ENCODE assay signal across 11 cellular contexts in genomic region chr10:29619273-29619672, GRCh38. TPM values are rescaled to one million over a fixed set of nuclear protein-coding genes. Genes with fewer than 3 reads are reported as not detected.
DNase-seq lines count a peak whose midpoint lies in the region; ATAC-seq and TF ChIP-seq lines count a peak whose summit lies in the region.
"Had no signal": no experiment of that assay in that cellular context is flagged by ENCODE, and none has a peak within 500 bp of the region (broad histone marks: within the 10 kb centered on the region; RNA-seq: fewer than 3 reads in every experiment).

No MANE protein-coding gene starts in this region.

- no peak for TF ChIP-seq POLR2A in upper lobe of left lung (IDR thresholded peaks at IDR 0.05)

- H3K27me3 ChIP-seq in liver (ENCODE audit: control insufficient read depth in 4 of 4, insufficient read depth in 4 of 4, low read length in 3 of 4) = no peaks in the 10 kb centered on the region
- no peaks in the 10 kb centered on the region for H3K27me3 ChIP-seq in upper lobe of left lung

- H3K4me3 ChIP-seq in cardiac fibroblast (replicated peaks in 1 of 2; ENCODE audit: low read depth in 2 of 2, low read length in 2 of 2) = no peak overlapping the region
- H3K4me3 ChIP-seq in liver (ENCODE audit: low read depth in 1 of 3, low read length in 3 of 3) = peak overlapping the region in 1 of 3 donors; percentile 5
- H3K4me3 ChIP-seq in upper lobe of left lung = no peak overlapping the region

- ATAC-seq in upper lobe of left lung (ENCODE audit: low FRiP score in 2 of 2) = no peak

- in situ Hi-C loops in G401 (cut with HindIII; ENCODE audit: low sequenced_read_pairs) = no loop called here

- H3K36me3 ChIP-seq in liver (ENCODE audit: control insufficient read depth in 4 of 4, insufficient read depth in 3 of 4, low read depth in 1 of 4, low read length in 3 of 4) = no peaks in the 10 kb centered on the region
- H3K36me3 ChIP-seq in upper lobe of left lung = no peaks in the 10 kb centered on the region

- H3K27ac ChIP-seq in liver (ENCODE audit: low read depth in 1 of 2, low read length in 2 of 2) (peak overlapping the region; percentile 39 to 75), upper lobe of left lung (peak overlapping the region in 3 of 4 donors; percentile 43 to 70 (median 65))

- no peak for TF ChIP-seq EP300 in upper lobe of left lung (IDR thresholded peaks at IDR 0.05)

- H3K9me3 ChIP-seq in liver (ENCODE audit: control insufficient read depth in 4 of 4, low read length in 3 of 4) = no peaks in the 10 kb centered on the region
- H3K9me3 ChIP-seq in upper lobe of left lung = no peaks in the 10 kb centered on the region

- 29% methylated on average over 5 of the region's 5 CpGs for WGBS in liver
- 50 to 53% methylated on average over 5 of the region's 5 CpGs for WGBS in upper lobe of left lung, 2 donors

- peaks cover 4 to 11% (median 9%) of the 10 kb centered on the region in 4 donors for H3K4me1 ChIP-seq in liver (ENCODE audit: control insufficient read depth in 4 of 4, insufficient read depth in 4 of 4, low read length in 3 of 4)
- peaks cover 4 to 34% (median 17%) of the 10 kb centered on the region in 4 donors for H3K4me1 ChIP-seq in upper lobe of left lung

- TF ChIP-seq RAD21 in liver (IDR thresholded peaks at IDR 0.05) = no peak

- peak; percentile 28 for DNase-seq in NCI-H1092 treated with DMSO at 0.1 percent for 48 hours (lab: John Stamatoyannopoulos, UW)
- DNase-seq in NCI-H1092 (lab: John Stamatoyannopoulos, UW) = no peak
- DNase-seq in cardiac fibroblast (ENCODE audit: low read depth in 2 of 2) = peak; percentile 61 to 62
- DNase-seq in upper lobe of left lung = no peak
- DNase-seq in G401 (ENCODE audit: low spot score) = no peak
- DNase-seq in HPDE6-E6E7 (ENCODE audit: extremely low spot score) = no peak
- DNase-seq in NCI-H226 = no peak
- DNase-seq: 8988T, dermis blood vessel endothelial cell, midbrain had no signal

- H3K9ac ChIP-seq in liver (ENCODE audit: low read depth in 1 of 2, low read length in 2 of 2) = no peak overlapping the region

- TF ChIP-seq CTCF in cardiac fibroblast (IDR thresholded peaks at IDR 0.05; ENCODE audit: low read depth, low read length) (no peak), liver (IDR thresholded peaks at IDR 0.05; ENCODE audit: low read depth, low read length, missing input control) (no peak), upper lobe of left lung (IDR thresholded peaks at IDR 0.05) (no peak)

TF ChIP-seq in liver, 16 proteins besides CTCF, POLR2A, EP300 and RAD21:
- no peak for TF ChIP-seq HNF4G (IDR thresholded peaks at IDR 0.05)
- no peak for TF ChIP-seq EGR1 (IDR thresholded peaks at IDR 0.05; ENCODE audit: low read depth in 2 of 2)
- TF ChIP-seq SP1 (IDR thresholded peaks at IDR 0.05) = peak; percentile 30
- TF ChIP-seq ATF3 (IDR thresholded peaks at IDR 0.05) = no peak
- no peak for TF ChIP-seq ZBTB33 (IDR thresholded peaks at IDR 0.05)
- no peak for TF ChIP-seq TAF1 (conservative IDR thresholded peaks at IDR 0.05)
- no peak for TF ChIP-seq MAX (IDR thresholded peaks at IDR 0.05)
- no peak for TF ChIP-seq YY1 (IDR thresholded peaks at IDR 0.05)
- TF ChIP-seq FOXA1 (IDR thresholded peaks at IDR 0.05) = peak; percentile 34
- peak; percentile 23 for TF ChIP-seq REST (IDR thresholded peaks at IDR 0.05)
- TF ChIP-seq GABPA (IDR thresholded peaks at IDR 0.05 in 1 of 2, conservative IDR thresholded peaks at IDR 0.05 in 1 of 2) = no peak
- TF ChIP-seq JUND (IDR thresholded peaks at IDR 0.05) = peak in 1 of 2 donors; percentile 21
- TF ChIP-seq FOXA2 (IDR thresholded peaks at IDR 0.05) = peak; percentile 65
- no peak for TF ChIP-seq HNF4A (conservative IDR thresholded peaks at IDR 0.05)
- TF ChIP-seq RXRA (IDR thresholded peaks at IDR 0.05) = peak; percentile 61 to 66
- TF ChIP-seq NR2F2 (IDR thresholded peaks at IDR 0.05) = peak; percentile 94
TF ChIP-seq in liver: peak in this region for 7.

RNA-seq across cellular contexts. Expression of gene SVIL, which starts 15.5 kb away (rescaled TPM):
- 10 to 100 TPM in 1 of 2 donors, 1 to 10 TPM in 1; 7.8 to 26.0 TPM for total RNA-seq in liver
- 10 to 100 TPM in 1 of 2 donors, 1 to 10 TPM in 1; 3.1 to 11.0 TPM for polyA plus RNA-seq in liver
- 100 to 1,000 TPM in 4 of 6 donors, 10 to 100 TPM in 2; 65.5 to 137 (median 105) TPM for total RNA-seq in upper lobe of left lung
- total RNA-seq in G401 (2014; rRNA removed; shearing (Covaris generic)) = 10.4 and 36.3 TPM in 2 replicates

Comparison
In these comparisons a context has a peak if more than half of its experiments do, and no peak if none do; other contexts are left out.
1. DNase-seq: peak in NCI-H1092 treated with DMSO at 0.1 percent for 48 hours (single experiment) and cardiac fibroblast (2 of 2); none in NCI-H1092 (single experiment), upper lobe of left lung (0 of 2), G401 (single experiment), HPDE6-E6E7 (single experiment) and NCI-H226 (single experiment).